Comparison of ENCODE assay signal across 16 cellular contexts in the genomic region with DNA sequence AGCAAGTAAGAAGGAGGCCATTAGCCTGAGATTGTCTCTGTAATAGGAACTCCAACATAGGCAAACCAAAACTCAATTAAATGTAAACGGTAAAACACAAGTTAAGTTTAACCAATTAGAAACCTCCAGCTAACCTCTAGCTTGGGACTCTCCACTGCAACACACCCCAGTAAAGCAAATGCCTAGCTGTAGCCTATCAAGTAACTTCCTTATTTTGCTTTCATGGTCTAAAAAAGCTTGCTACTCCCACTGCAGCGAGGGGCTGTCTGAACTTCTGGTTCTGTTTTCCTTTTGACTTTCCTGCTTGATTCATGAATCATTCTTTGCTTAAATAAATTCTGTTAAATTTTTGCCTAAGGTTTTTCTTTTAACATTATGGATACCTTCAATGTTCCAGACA. TPM values are rescaled to one million over a fixed set of nuclear protein-coding genes. Genes with fewer than 3 reads are reported as not detected.
DNase-seq lines count a peak whose midpoint lies in the region; ATAC-seq and TF ChIP-seq lines count a peak whose summit lies in the region.
"Had no signal": no experiment of that assay in that cellular context is flagged by ENCODE, and none has a peak within 500 bp of the region (broad histone marks: within the 10 kb centered on the region; RNA-seq: fewer than 3 reads in every experiment).

No MANE protein-coding gene starts in this region.

- H3K27me3 Mint-ChIP-seq in activated CD4-positive, alpha-beta memory T cell treated with anti-CD3 and anti-CD28 coated beads, Interleukin-2, amount 10 ng/mL, durations not matched to agents 7 days and 5 days = no peaks in the 10 kb centered on the region

- no peaks in the 10 kb centered on the region for H3K9me3 Mint-ChIP-seq in activated CD4-positive, alpha-beta memory T cell treated with anti-CD3 and anti-CD28 coated beads, Interleukin-2, amount 10 ng/mL, durations not matched to agents 7 days and 5 days

- DNase-seq in germinal center (ENCODE audit: low spot score) (peak; percentile 12), NCI-H82 (lab: John Stamatoyannopoulos, UW) (no peak), NCI-H1930 (lab: John Stamatoyannopoulos, UW) (no peak), A673 (ENCODE audit: low spot score) (no peak)
- DNase-seq in activated CD4-positive, alpha-beta memory T cell treated with anti-CD3 and anti-CD28 coated beads, Interleukin-2, amount 10 ng/mL, durations not matched to agents 7 days and 5 days = no peak
- DNase-seq: activated T-cell treated with anti-CD3 and anti-CD28 coated beads for 4 hours; effector memory CD4-positive, alpha-beta T cell; head of caudate nucleus; lower lobe of right lung; NCI-H2029; PC-3; stimulated activated naive CD4-positive, alpha-beta T cell had no signal

- no TSS peak for BruUV-seq in A673 (replicated peaks; lab: Mats Ljungman, UMichigan)

- H3K36me3 ChIP-seq in A673 (ENCODE audit: insufficient read depth, low read length, poor library complexity, severe bottlenecking) = no peaks in the 10 kb centered on the region
- H3K36me3 ChIP-seq: lower lobe of right lung had no signal

- POLR2A ChIA-PET in A673 (lab: Charles Lee; ENCODE audit: low non-redundant PET) = no interaction called here
- POLR2A ChIA-PET in activated CD4-positive, alpha-beta memory T cell treated with anti-CD3 and anti-CD28 coated beads, Interleukin-2, amount 10 ng/mL, durations not matched to agents 7 days and 5 days (lab: Charles Lee) = no interaction called here

- H3K9me3 ChIP-seq in A673 (ENCODE audit: low read depth, low read length, poor library complexity, severe bottlenecking) = no peaks in the 10 kb centered on the region
- H3K9me3 ChIP-seq: lower lobe of right lung had no signal

- H3K4me1 Mint-ChIP-seq in activated CD4-positive, alpha-beta memory T cell treated with anti-CD3 and anti-CD28 coated beads, Interleukin-2, amount 10 ng/mL, durations not matched to agents 7 days and 5 days = no peaks in the 10 kb centered on the region

- no peak overlapping the region for H3K27ac ChIP-seq in A673 (ENCODE audit: low read depth, low read length, poor library complexity, severe bottlenecking)
- H3K27ac ChIP-seq: lower lobe of right lung had no signal

- H3K4me1 ChIP-seq in A673 (ENCODE audit: insufficient read depth, low read length, poor library complexity, severe bottlenecking) = no peaks in the 10 kb centered on the region
- H3K4me1 ChIP-seq: lower lobe of right lung had no signal

- no peaks in the 10 kb centered on the region for H3K36me3 Mint-ChIP-seq in activated CD4-positive, alpha-beta memory T cell treated with anti-CD3 and anti-CD28 coated beads, Interleukin-2, amount 10 ng/mL, durations not matched to agents 7 days and 5 days (ENCODE audit: low read depth)

- TF ChIP-seq CTCF in A673 (conservative IDR thresholded peaks at IDR 0.05; ENCODE audit: low read depth, low read length) = no peak

- no peak overlapping the region for H3K4me3 ChIP-seq in A673 (ENCODE audit: low read depth, low read length, poor library complexity, severe bottlenecking)
- H3K4me3 ChIP-seq: lower lobe of right lung had no signal

- no peak overlapping the region for H3K27ac Mint-ChIP-seq in activated CD4-positive, alpha-beta memory T cell treated with anti-CD3 and anti-CD28 coated beads, Interleukin-2, amount 10 ng/mL, durations not matched to agents 7 days and 5 days

- ATAC-seq in GM18909 (IDR thresholded peaks at IDR 0.05; ENCODE audit: poor library complexity, unreplicated experiment) (peak; percentile 65), GM21786 (IDR thresholded peaks at IDR 0.05; ENCODE audit: unreplicated experiment) (peak; percentile 74), HG03469 (IDR thresholded peaks at IDR 0.05; ENCODE audit: unreplicated experiment) (peak; percentile 94)
- ATAC-seq: lower lobe of right lung, PC-3 had no signal

- CTCF ChIA-PET in A673 (lab: Charles Lee) = no interaction called here
- CTCF ChIA-PET in activated CD4-positive, alpha-beta memory T cell treated with anti-CD3 and anti-CD28 coated beads, Interleukin-2, amount 10 ng/mL, durations not matched to agents 7 days and 5 days (lab: Charles Lee) = interaction anchor here (0.6 kb wide), 1 partner anchor 733 kb away, joined by 3 read pairs; no protein-coding TSS in a partner anchor

- no peak overlapping the region for H3K4me3 Mint-ChIP-seq in activated CD4-positive, alpha-beta memory T cell treated with anti-CD3 and anti-CD28 coated beads, Interleukin-2, amount 10 ng/mL, durations not matched to agents 7 days and 5 days

- H3K27me3 ChIP-seq in A673 (replicated peaks; ENCODE audit: insufficient read depth, low read depth, low read length, poor library complexity) = no peaks in the 10 kb centered on the region

- intact Hi-C loops in A673 (cut with micrococcal nuclease; ENCODE audit: unreplicated experiment) = loop anchor here (10.0 kb wide), 1 partner anchor 186 kb away; no protein-coding TSS in a partner anchor

RNA-seq across cellular contexts. Expression of a gene that starts 24.4 kb away (rescaled TPM):
- not detected in 2 replicates for total RNA-seq in A673 (2021)
- not detected for total RNA-seq in activated CD4-positive, alpha-beta memory T cell treated with anti-CD3 and anti-CD28 coated beads, Interleukin-2, amount 10 ng/mL, durations not matched to agents 7 days and 5 days
- total RNA-seq: lower lobe of right lung, omental fat pad had no signal

RNA-seq across cellular contexts. Expression of a gene that starts 52.2 kb away (rescaled TPM):
- total RNA-seq in A673 (2021) = not detected in 2 replicates
- total RNA-seq in activated CD4-positive, alpha-beta memory T cell treated with anti-CD3 and anti-CD28 coated beads, Interleukin-2, amount 10 ng/mL, durations not matched to agents 7 days and 5 days = not detected
- total RNA-seq: omental fat pad had no signal
